ENCODE assay signal across 1 cellular context in genomic region chr11:110713469-110713776, GRCh38.
TF ChIP-seq lines count a peak whose summit lies in the region.

No MANE protein-coding gene starts in this region.

TF ChIP-seq in WTC11, 78 proteins besides CTCF, POLR2A, EP300 and RAD21 (continued from another document):
- TF ChIP-seq IRF1 (CRISPR knock-in tag; IDR thresholded peaks at IDR 0.05) (no peak), ZNF219 (CRISPR knock-in tag; IDR thresholded peaks at IDR 0.05; ENCODE audit: borderline replicate concordance) (no peak)
